Comparison of ENCODE assay signal across 8 cellular contexts in the genomic region with DNA sequence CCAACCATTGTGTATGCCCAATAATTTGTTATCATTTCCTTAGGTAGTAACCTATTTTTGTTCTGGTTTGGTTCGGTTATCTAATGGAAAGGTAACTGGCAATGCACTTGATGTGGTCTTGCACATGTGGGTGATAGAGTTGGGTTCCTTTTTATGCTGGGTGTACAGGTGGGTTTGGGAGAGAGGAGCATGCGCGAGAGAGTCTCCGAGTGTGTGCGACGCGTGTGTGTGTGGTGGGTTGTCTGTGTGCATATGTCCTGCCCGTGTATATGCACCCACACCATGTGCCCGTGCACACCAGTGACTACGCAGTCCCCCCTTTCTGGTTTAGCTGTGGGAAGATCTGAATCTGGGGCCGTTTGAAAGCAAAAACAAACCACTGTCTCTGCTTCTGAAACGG.
DNase-seq lines count a peak whose midpoint lies in the region; ATAC-seq and TF ChIP-seq lines count a peak whose summit lies in the region.

No MANE protein-coding gene starts in this region.

- intact Hi-C loops in Caco-2 (cut with micrococcal nuclease; ENCODE audit: unreplicated experiment), result no loop called here

- H3K4me1 Mint-ChIP-seq in Caco-2 (ENCODE audit: low read depth, unreplicated experiment), result peaks cover 7% of the 10 kb centered on the region
- H3K4me1 Mint-ChIP-seq in activated naive CD8-positive, alpha-beta T cell treated with anti-CD3 and anti-CD28 coated beads for 36 hours, result peaks cover 40% of the 10 kb centered on the region
- peaks cover 14% of the 10 kb centered on the region for H3K4me1 Mint-ChIP-seq in nephron

- H3K9me3 ChIP-seq in Caco-2, result no peaks in the 10 kb centered on the region

- H3K27me3 Mint-ChIP-seq in Caco-2 (ENCODE audit: insufficient read depth, unreplicated experiment), result peaks cover 54% of the 10 kb centered on the region
- peaks cover 2% of the 10 kb centered on the region for H3K27me3 Mint-ChIP-seq in activated naive CD8-positive, alpha-beta T cell treated with anti-CD3 and anti-CD28 coated beads for 36 hours
- peaks cover 56% of the 10 kb centered on the region for H3K27me3 Mint-ChIP-seq in nephron (ENCODE audit: low read depth)

- peaks cover 4% of the 10 kb centered on the region; the same call in 1 of the 2 replicates for H3K27me3 ChIP-seq in Caco-2 (replicated peaks; ENCODE audit: control insufficient read depth, insufficient read depth, low read length)

- H3K36me3 Mint-ChIP-seq in Caco-2 (ENCODE audit: insufficient read depth, unreplicated experiment), result no peaks in the 10 kb centered on the region
- no peaks in the 10 kb centered on the region for H3K36me3 Mint-ChIP-seq in activated naive CD8-positive, alpha-beta T cell treated with anti-CD3 and anti-CD28 coated beads for 36 hours
- H3K36me3 Mint-ChIP-seq in nephron (ENCODE audit: low read depth), result no peaks in the 10 kb centered on the region

- DNase-seq in Caco-2 (no peak), NCI-H1092 (lab: John Stamatoyannopoulos, UW) (no peak), D341Med (ENCODE audit: low spot score) (no peak)
- peak; percentile 89 for DNase-seq in Jurkat, Clone E6-1 (ENCODE audit: low read depth, low spot score)
- DNase-seq in activated naive CD8-positive, alpha-beta T cell treated with anti-CD3 and anti-CD28 coated beads for 36 hours, result peak; percentile 27

- POLR2A ChIA-PET in Caco-2 (lab: Charles Lee), result no interaction called here

- H3K36me3 ChIP-seq in Caco-2 (ENCODE audit: control insufficient read depth, insufficient read depth, low read length), result no peaks in the 10 kb centered on the region

- CTCF ChIA-PET in Caco-2 (lab: Charles Lee), result no interaction called here

- ATAC-seq in GM18520 (IDR thresholded peaks at IDR 0.05; ENCODE audit: unreplicated experiment) (no peak), GM21423 (IDR thresholded peaks at IDR 0.05; ENCODE audit: unreplicated experiment) (no peak)

- H3K9me3 Mint-ChIP-seq in Caco-2 (ENCODE audit: unreplicated experiment), result no peaks in the 10 kb centered on the region
- no peaks in the 10 kb centered on the region for H3K9me3 Mint-ChIP-seq in activated naive CD8-positive, alpha-beta T cell treated with anti-CD3 and anti-CD28 coated beads for 36 hours
- no peaks in the 10 kb centered on the region for H3K9me3 Mint-ChIP-seq in nephron

- H3K4me1 ChIP-seq in Caco-2, result no peaks in the 10 kb centered on the region

- H3K4me3 Mint-ChIP-seq in Caco-2 (ENCODE audit: unreplicated experiment) (peak overlapping the region; percentile 65), nephron (peak overlapping the region; percentile 83 to 86 (median 84))
- peak overlapping the region; percentile 85 for H3K4me3 Mint-ChIP-seq in activated naive CD8-positive, alpha-beta T cell treated with anti-CD3 and anti-CD28 coated beads for 36 hours

- H3K4me3 ChIP-seq in Caco-2 (ENCODE audit: low read depth, low read length), result no peak overlapping the region
- peak overlapping the region; percentile 77 for H3K4me3 ChIP-seq in Jurkat, Clone E6-1 (ENCODE audit: low read length)

- no TSS peak for BruUV-seq in Caco-2 (replicated peaks; lab: Mats Ljungman, UMichigan)

- H3K27ac Mint-ChIP-seq in Caco-2 (ENCODE audit: unreplicated experiment) (no peak overlapping the region), nephron (no peak overlapping the region)
- peak overlapping the region; percentile 89 for H3K27ac Mint-ChIP-seq in activated naive CD8-positive, alpha-beta T cell treated with anti-CD3 and anti-CD28 coated beads for 36 hours

- no peak for TF ChIP-seq CTCF in Caco-2 (IDR thresholded peaks at IDR 0.05; ENCODE audit: insufficient read depth in 1 of 2, low read depth in 1 of 2, low read length in 1 of 2, severe bottlenecking in 1 of 2, unreplicated experiment in 1 of 2)
- no peak for TF ChIP-seq CTCF in nephron (IDR thresholded peaks at IDR 0.05; ENCODE audit: unreplicated experiment in 3 of 3)

Comparison
In these comparisons a context has a peak if more than half of its experiments do, and no peak if none do; other contexts are left out.
1. DNase-seq: peak in Jurkat, Clone E6-1 (single experiment) and activated naive CD8-positive, alpha-beta T cell treated with anti-CD3 and anti-CD28 coated beads for 36 hours (single experiment); none in Caco-2 (0 of 2), NCI-H1092 (single experiment) and D341Med (single experiment).
2. Peak in every context shown above with its lines, with median percentiles within 50 percentile points of each other: H3K4me3 Mint-ChIP-seq.